2 cellular contexts compared by ENCODE assay signal in genomic region chr2:235143789-235144188, GRCh38.
TF ChIP-seq lines count a peak whose summit lies in the region.

No MANE protein-coding gene starts in this region.

TF ChIP-seq in GM23338, 12 proteins besides CTCF, POLR2A, EP300 and RAD21 (continued from another document):
- TF ChIP-seq ZNF462 (CRISPR knock-in tag; IDR thresholded peaks at IDR 0.05) = no peak

TF ChIP-seq in WTC11, 78 proteins besides CTCF, POLR2A, EP300 and RAD21 (continued from another document):
- TF ChIP-seq ARID4B (CRISPR knock-in tag; IDR thresholded peaks at IDR 0.05; ENCODE audit: borderline replicate concordance) (no peak), ERG (CRISPR knock-in tag; IDR thresholded peaks at IDR 0.05) (no peak), ELF4 (CRISPR knock-in tag; IDR thresholded peaks at IDR 0.05; ENCODE audit: low read depth) (no peak)
